Comparison of ENCODE assay signal across 13 cellular contexts in genomic region chr1:48853006-48853405, GRCh38.
DNase-seq lines count a peak whose midpoint lies in the region; ATAC-seq and TF ChIP-seq lines count a peak whose summit lies in the region.
"Had no signal": no experiment of that assay in that cellular context is flagged by ENCODE, and none has a peak within 500 bp of the region (broad histone marks: within the 10 kb centered on the region; RNA-seq: fewer than 3 reads in every experiment).

No MANE protein-coding gene starts in this region.

- H3K4me1 ChIP-seq in adrenal gland (replicated peaks in 1 of 2), result no peaks in the 10 kb centered on the region
- no peaks in the 10 kb centered on the region for H3K4me1 ChIP-seq in foreskin keratinocyte
- no peaks in the 10 kb centered on the region for H3K4me1 ChIP-seq in effector memory CD4-positive, alpha-beta T cell (ENCODE audit: control insufficient read depth, insufficient read depth, low read length, poor library complexity, severe bottlenecking)
- H3K4me1 ChIP-seq in colonic mucosa, result no peaks in the 10 kb centered on the region
- H3K4me1 ChIP-seq: left lung, SJSA1, uterus had no signal

- H3K4me3 ChIP-seq in AG04450 (ENCODE audit: low read depth, low read length), result no peak overlapping the region
- H3K4me3 ChIP-seq in adrenal gland, result no peak overlapping the region
- H3K4me3 ChIP-seq in effector memory CD4-positive, alpha-beta T cell (ENCODE audit: insufficient read depth, low read depth, low read length, poor library complexity, severe bottlenecking), result no peak overlapping the region
- no peak overlapping the region for H3K4me3 ChIP-seq in colonic mucosa
- H3K4me3 ChIP-seq: left lung, SJSA1, uterus had no signal

- ATAC-seq in foreskin keratinocyte (peak; percentile 96), omental fat pad (ENCODE audit: low FRiP score) (no peak)
- ATAC-seq: activated T-cell treated with anti-CD3 and anti-CD28 coated beads, Interleukin-2, amount 50 U/mL, for 72 hours; left lung had no signal

- H3K27me3 ChIP-seq in AG04450 (ENCODE audit: control insufficient read depth, insufficient read depth, low read length) (no peaks in the 10 kb centered on the region), adrenal gland (no peaks in the 10 kb centered on the region), foreskin keratinocyte (no peaks in the 10 kb centered on the region), colonic mucosa (no peaks in the 10 kb centered on the region)
- no peaks in the 10 kb centered on the region for H3K27me3 ChIP-seq in effector memory CD4-positive, alpha-beta T cell (replicated peaks; ENCODE audit: control insufficient read depth, insufficient read depth, low read length, poor library complexity, severe bottlenecking)
- H3K27me3 ChIP-seq: left lung, SJSA1, uterus had no signal

- CTCF ChIA-PET in AG04450 (lab: Charles Lee), result no interaction called here

- H3K9me3 ChIP-seq in AG04450 (ENCODE audit: control insufficient read depth, insufficient read depth, low read length) (no peaks in the 10 kb centered on the region), adrenal gland (replicated peaks in 1 of 3) (no peaks in the 10 kb centered on the region), colonic mucosa (no peaks in the 10 kb centered on the region)
- no peaks in the 10 kb centered on the region for H3K9me3 ChIP-seq in effector memory CD4-positive, alpha-beta T cell (ENCODE audit: control insufficient read depth, low read length)
- H3K9me3 ChIP-seq: left lung, SJSA1, uterus had no signal

- intact Hi-C loops in adrenal gland (cut with DNase I), result no loop called here
- intact Hi-C loops in colonic mucosa (cut with DNase I), result no loop called here

- H3K36me3 ChIP-seq in adrenal gland (replicated peaks in 1 of 2) (no peaks in the 10 kb centered on the region), colonic mucosa (no peaks in the 10 kb centered on the region)
- no peaks in the 10 kb centered on the region for H3K36me3 ChIP-seq in effector memory CD4-positive, alpha-beta T cell (ENCODE audit: control insufficient read depth, insufficient read depth, low read length)
- H3K36me3 ChIP-seq: left lung, SJSA1, uterus had no signal

- H3K9ac ChIP-seq in colonic mucosa (ENCODE audit: low read depth in 2 of 2, low read length in 2 of 2), result no peak overlapping the region

- H3K27ac ChIP-seq in AG04450 (ENCODE audit: low read depth, low read length), result no peak overlapping the region
- H3K27ac ChIP-seq in adrenal gland, result no peak overlapping the region
- H3K27ac ChIP-seq in foreskin keratinocyte, result no peak overlapping the region
- no peak overlapping the region for H3K27ac ChIP-seq in effector memory CD4-positive, alpha-beta T cell (ENCODE audit: insufficient read depth, low read length, poor library complexity, severe bottlenecking)
- H3K27ac ChIP-seq in colonic mucosa, result no peak overlapping the region
- H3K27ac ChIP-seq: left lung, SJSA1, uterus had no signal

- DNase-seq in AG04450 (ENCODE audit: low read depth, low spot score) (peak; percentile 11), HS-5 (ENCODE audit: low read depth) (peak; percentile 61), adrenal gland (peak in 5 of 7 donors; percentile 21 to 38 (median 22)), foreskin keratinocyte (peak; percentile 48 to 77), colonic mucosa (no peak), omental fat pad (ENCODE audit: low spot score) (no peak)
- DNase-seq in effector memory CD4-positive, alpha-beta T cell, result no peak
- DNase-seq in stimulated activated CD4-positive, alpha-beta T cell treated with anti-CD3 and anti-CD28 coated beads, Interleukin-12 subunit alpha, Interleukin-12 subunit beta, amount 100 ng/mL, for 4 hours, result no peak
- DNase-seq: activated T-cell treated with anti-CD3 and anti-CD28 coated beads, Interleukin-2, amount 50 U/mL, for 72 hours; left lung; NCI-H510A; uterus had no signal

- POLR2A ChIA-PET in AG04450 (lab: Yijun Ruan, JAX), result no interaction called here

- no peak for TF ChIP-seq CTCF in AG04450 (IDR thresholded peaks at IDR 0.05; ENCODE audit: low read depth, low read length)
- no peak for TF ChIP-seq CTCF in adrenal gland (IDR thresholded peaks at IDR 0.05)
- TF ChIP-seq CTCF in foreskin keratinocyte (conservative IDR thresholded peaks at IDR 0.05), result no peak
- TF ChIP-seq CTCF in colonic mucosa (IDR thresholded peaks at IDR 0.05), result no peak
- TF ChIP-seq CTCF in omental fat pad (IDR thresholded peaks at IDR 0.05), result no peak

- no peak for TF ChIP-seq POLR2A in adrenal gland (IDR thresholded peaks at IDR 0.05)

Comparison
In these comparisons a context has a peak if more than half of its experiments do, and no peak if none do; other contexts are left out.
1. DNase-seq: peak in AG04450 (single experiment), HS-5 (single experiment), adrenal gland (5 of 7) and foreskin keratinocyte (2 of 2); none in effector memory CD4-positive, alpha-beta T cell (0 of 3), stimulated activated CD4-positive, alpha-beta T cell treated with anti-CD3 and anti-CD28 coated beads, Interleukin-12 subunit alpha, Interleukin-12 subunit beta, amount 100 ng/mL, for 4 hours (single experiment), colonic mucosa (single experiment) and omental fat pad (single experiment).